In the genomic region with DNA sequence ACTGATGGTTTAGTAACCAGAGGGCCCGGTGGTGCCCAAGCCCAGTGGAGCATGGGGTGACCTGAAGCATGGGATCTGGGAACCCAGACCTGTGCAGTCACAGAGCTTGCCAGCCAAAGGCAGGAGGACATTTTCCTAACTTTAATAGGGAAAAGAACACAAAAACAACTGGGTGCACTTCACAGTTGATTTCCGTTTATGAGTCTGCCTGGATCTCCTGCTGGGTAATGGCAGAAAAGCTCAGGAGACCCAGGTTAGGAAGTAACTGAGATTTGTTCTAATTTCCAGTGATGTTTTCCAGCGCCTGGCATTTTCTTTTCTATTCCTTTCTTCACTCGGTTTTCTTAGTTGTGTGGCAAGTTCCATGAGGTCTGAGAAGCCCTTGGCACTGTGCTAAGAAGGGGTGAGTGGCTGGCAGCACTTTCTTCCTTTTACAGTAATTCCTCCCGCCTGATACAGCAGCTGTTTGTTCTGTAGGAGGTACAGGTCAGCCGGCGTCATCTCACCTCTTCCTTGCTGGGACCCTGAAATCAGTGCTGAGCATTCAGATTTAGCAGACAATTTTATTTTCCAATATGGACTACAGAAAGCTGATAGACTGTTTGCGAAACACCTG, we compare ENCODE assay signal across 1 cellular context.
TF ChIP-seq lines count a peak whose summit lies in the region.

No MANE protein-coding gene starts in this region.

TF ChIP-seq in HEK293, 187 proteins besides CTCF, POLR2A, EP300 and RAD21 (continued from another document):
- TF ChIP-seq ZNF121 (tag by site-specific recombination; IDR thresholded peaks at IDR 0.05) (0 out of 2 replicates have a peak, but pooled peaks have one; percentile 12), ZNF514 (tag by site-specific recombination; IDR thresholded peaks at IDR 0.05) (no peak), FEZF1 (tag by site-specific recombination; IDR thresholded peaks at IDR 0.05) (peak; percentile 20; the same call in 1 of the 2 replicates), ZNF560 (tag by site-specific recombination; IDR thresholded peaks at IDR 0.05; ENCODE audit: borderline replicate concordance) (no peak), SCRT1 (tag by site-specific recombination; IDR thresholded peaks at IDR 0.05; ENCODE audit: borderline replicate concordance) (no peak), ZIC2 (tag by site-specific recombination; IDR thresholded peaks at IDR 0.05) (peak; percentile 65), OVOL3 (tag by site-specific recombination; IDR thresholded peaks at IDR 0.05) (no peak)
- TF ChIP-seq, protein P1, sequence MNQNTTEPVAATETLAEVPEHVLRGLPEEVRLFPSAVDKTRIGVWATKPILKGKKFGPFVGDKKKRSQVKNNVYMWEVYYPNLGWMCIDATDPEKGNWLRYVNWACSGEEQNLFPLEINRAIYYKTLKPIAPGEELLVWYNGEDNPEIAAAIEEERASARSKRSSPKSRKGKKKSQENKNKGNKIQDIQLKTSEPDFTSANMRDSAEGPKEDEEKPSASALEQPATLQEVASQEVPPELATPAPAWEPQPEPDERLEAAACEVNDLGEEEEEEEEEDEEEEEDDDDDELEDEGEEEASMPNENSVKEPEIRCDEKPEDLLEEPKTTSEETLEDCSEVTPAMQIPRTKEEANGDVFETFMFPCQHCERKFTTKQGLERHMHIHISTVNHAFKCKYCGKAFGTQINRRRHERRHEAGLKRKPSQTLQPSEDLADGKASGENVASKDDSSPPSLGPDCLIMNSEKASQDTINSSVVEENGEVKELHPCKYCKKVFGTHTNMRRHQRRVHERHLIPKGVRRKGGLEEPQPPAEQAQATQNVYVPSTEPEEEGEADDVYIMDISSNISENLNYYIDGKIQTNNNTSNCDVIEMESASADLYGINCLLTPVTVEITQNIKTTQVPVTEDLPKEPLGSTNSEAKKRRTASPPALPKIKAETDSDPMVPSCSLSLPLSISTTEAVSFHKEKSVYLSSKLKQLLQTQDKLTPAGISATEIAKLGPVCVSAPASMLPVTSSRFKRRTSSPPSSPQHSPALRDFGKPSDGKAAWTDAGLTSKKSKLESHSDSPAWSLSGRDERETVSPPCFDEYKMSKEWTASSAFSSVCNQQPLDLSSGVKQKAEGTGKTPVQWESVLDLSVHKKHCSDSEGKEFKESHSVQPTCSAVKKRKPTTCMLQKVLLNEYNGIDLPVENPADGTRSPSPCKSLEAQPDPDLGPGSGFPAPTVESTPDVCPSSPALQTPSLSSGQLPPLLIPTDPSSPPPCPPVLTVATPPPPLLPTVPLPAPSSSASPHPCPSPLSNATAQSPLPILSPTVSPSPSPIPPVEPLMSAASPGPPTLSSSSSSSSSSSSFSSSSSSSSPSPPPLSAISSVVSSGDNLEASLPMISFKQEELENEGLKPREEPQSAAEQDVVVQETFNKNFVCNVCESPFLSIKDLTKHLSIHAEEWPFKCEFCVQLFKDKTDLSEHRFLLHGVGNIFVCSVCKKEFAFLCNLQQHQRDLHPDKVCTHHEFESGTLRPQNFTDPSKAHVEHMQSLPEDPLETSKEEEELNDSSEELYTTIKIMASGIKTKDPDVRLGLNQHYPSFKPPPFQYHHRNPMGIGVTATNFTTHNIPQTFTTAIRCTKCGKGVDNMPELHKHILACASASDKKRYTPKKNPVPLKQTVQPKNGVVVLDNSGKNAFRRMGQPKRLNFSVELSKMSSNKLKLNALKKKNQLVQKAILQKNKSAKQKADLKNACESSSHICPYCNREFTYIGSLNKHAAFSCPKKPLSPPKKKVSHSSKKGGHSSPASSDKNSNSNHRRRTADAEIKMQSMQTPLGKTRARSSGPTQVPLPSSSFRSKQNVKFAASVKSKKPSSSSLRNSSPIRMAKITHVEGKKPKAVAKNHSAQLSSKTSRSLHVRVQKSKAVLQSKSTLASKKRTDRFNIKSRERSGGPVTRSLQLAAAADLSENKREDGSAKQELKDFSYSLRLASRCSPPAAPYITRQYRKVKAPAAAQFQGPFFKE (tag by site-specific recombination; IDR thresholded peaks at IDR 0.05; ENCODE audit: borderline replicate concordance), result no peak
